Comparison of ENCODE assay signal across 15 cellular contexts in genomic region chr11:89452780-89453179, GRCh38. TPM values are rescaled to one million over a fixed set of nuclear protein-coding genes. Genes with fewer than 3 reads are reported as not detected.
DNase-seq lines count a peak whose midpoint lies in the region; ATAC-seq and TF ChIP-seq lines count a peak whose summit lies in the region.
"Had no signal": no experiment of that assay in that cellular context is flagged by ENCODE, and none has a peak within 500 bp of the region (broad histone marks: within the 10 kb centered on the region; RNA-seq: fewer than 3 reads in every experiment).

No MANE protein-coding gene starts in this region.

- 0 out of 2 replicates have a peak, but pooled peaks cover 5% of the 10 kb centered on the region for H3K9me2 ChIP-seq in GM23338 (ENCODE audit: insufficient read depth)

- no peak overlapping the region for H2BK12ac ChIP-seq in trophoblast cell (ENCODE audit: low read length)

- TF ChIP-seq POLR2A in adrenal gland (IDR thresholded peaks at IDR 0.05): no peak

- H3K4me2 ChIP-seq in trophoblast cell (ENCODE audit: low read length) (no peak overlapping the region), GM23338 (no peak overlapping the region)

- intact Hi-C loops in ascending aorta (cut with DNase I) (no loop called here), Calu3 (cut with micrococcal nuclease; ENCODE audit: unreplicated experiment) (no loop called here), adrenal gland (cut with DNase I) (no loop called here)

- no peak overlapping the region for H4K91ac ChIP-seq in trophoblast cell (ENCODE audit: low read depth, low read length)

- no CpG with 5 or more reads among the region's 3 CpGs for WGBS in trophoblast cell (ENCODE audit: extremely low coverage, insufficient coverage, insufficient read length)
- 62 to 70% (median 67%) methylated on average over 3 of the region's 3 CpGs for WGBS in adrenal gland, 4 donors

- H3K27me3 Mint-ChIP-seq in Calu3 (ENCODE audit: unreplicated experiment) (no peaks in the 10 kb centered on the region), GM23338 (ENCODE audit: insufficient read depth, low read depth, poor library complexity) (peaks cover 2% of the 10 kb centered on the region)
- H3K27me3 Mint-ChIP-seq: CD4-positive, alpha-beta memory T cell; IgD-negative memory B cell had no signal

- H3K9me3 Mint-ChIP-seq in Calu3 (ENCODE audit: low read depth, unreplicated experiment) (no peaks in the 10 kb centered on the region), GM23338 (no peaks in the 10 kb centered on the region)

- H3K14ac ChIP-seq in trophoblast cell (ENCODE audit: low read length): no peak overlapping the region

- H4K20me1 ChIP-seq in GM23338 (replicated peaks; ENCODE audit: insufficient read depth): no peaks in the 10 kb centered on the region

- CTCF ChIA-PET in Calu3 (lab: Charles Lee): no interaction called here

- no peak overlapping the region for H4K8ac ChIP-seq in trophoblast cell (ENCODE audit: low read depth, low read length)

- H3K79me1 ChIP-seq in trophoblast cell (ENCODE audit: low read length): no peaks in the 10 kb centered on the region

- H2AK5ac ChIP-seq in trophoblast cell (ENCODE audit: low read length): no peak overlapping the region

- H3K27ac Mint-ChIP-seq in Calu3 (ENCODE audit: unreplicated experiment) (no peak overlapping the region), GM23338 (no peak overlapping the region)
- H3K27ac Mint-ChIP-seq: CD4-positive, alpha-beta memory T cell; IgD-negative memory B cell had no signal

- H3K9ac ChIP-seq in trophoblast cell (ENCODE audit: low read length): peak overlapping the region; percentile 15
- H3K9ac ChIP-seq: GM23248 had no signal

- H3K9me3 ChIP-seq in ascending aorta (no peaks in the 10 kb centered on the region), trophoblast cell (ENCODE audit: insufficient read depth, low read depth, low read length) (no peaks in the 10 kb centered on the region), adrenal gland (replicated peaks in 1 of 3) (no peaks in the 10 kb centered on the region)
- H3K9me3 ChIP-seq: BE2C had no signal

- no peak overlapping the region for H2BK120ac ChIP-seq in trophoblast cell (ENCODE audit: insufficient read depth, low read length, poor library complexity)

- no peak for DNase-seq in ascending aorta (ENCODE audit: low spot score in 2 of 2)
- DNase-seq in foreskin fibroblast: peak; percentile 24 to 30
- DNase-seq in trophoblast cell: no peak
- DNase-seq in Calu3: no peak
- DNase-seq in GM23338 (ENCODE audit: low spot score): no peak
- DNase-seq in adrenal gland: no peak
- DNase-seq: BE2C; CD4-positive, alpha-beta memory T cell; DND-41; GF-D8; GM23248; H7 had no signal

- H3K4ac ChIP-seq in trophoblast cell (ENCODE audit: low read depth, low read length): no peak overlapping the region

- BruUV-seq in Calu3 (replicated peaks; lab: Mats Ljungman, UMichigan): no TSS peak

- no peak overlapping the region for H3K18ac ChIP-seq in trophoblast cell (ENCODE audit: low read length)

- H2BK5ac ChIP-seq in trophoblast cell (ENCODE audit: low read depth, low read length, poor library complexity): no peak overlapping the region

- H3K27me3 ChIP-seq in ascending aorta (no peaks in the 10 kb centered on the region), trophoblast cell (ENCODE audit: insufficient read depth, low read length) (no peaks in the 10 kb centered on the region), GM23338 (ENCODE audit: insufficient read depth) (no peaks in the 10 kb centered on the region), adrenal gland (no peaks in the 10 kb centered on the region)
- H3K27me3 ChIP-seq: BE2C had no signal

- H3K23ac ChIP-seq in trophoblast cell (ENCODE audit: low read length): no peak overlapping the region

- H3K4me3 ChIP-seq in ascending aorta (no peak overlapping the region), foreskin fibroblast (ENCODE audit: low read depth in 1 of 2, low read length in 2 of 2) (no peak overlapping the region), trophoblast cell (ENCODE audit: low read depth, low read length) (no peak overlapping the region), GM23338 (no peak overlapping the region), adrenal gland (no peak overlapping the region)
- H3K4me3 ChIP-seq: GM23248 had no signal

- H3K4me3 Mint-ChIP-seq in Calu3 (ENCODE audit: low read depth, unreplicated experiment) (no peak overlapping the region), GM23338 (no peak overlapping the region)
- H3K4me3 Mint-ChIP-seq: CD4-positive, alpha-beta memory T cell; IgD-negative memory B cell had no signal

- ATAC-seq in HG03432 (IDR thresholded peaks at IDR 0.05; ENCODE audit: unreplicated experiment) (no peak), GM23338 (no peak)

- H2AFZ ChIP-seq in trophoblast cell (ENCODE audit: insufficient read depth, low read length, poor library complexity): no peak overlapping the region
- no peak overlapping the region for H2AFZ ChIP-seq in GM23338
- H2AFZ ChIP-seq: GM23248 had no signal

- H3K4me1 ChIP-seq in ascending aorta (peaks cover 5 to 11% of the 10 kb centered on the region in 2 donors), trophoblast cell (ENCODE audit: control insufficient read depth in 1 of 2, insufficient read depth in 2 of 2, low read length in 2 of 2) (no peaks in the 10 kb centered on the region), GM23338 (ENCODE audit: insufficient read depth) (no peaks in the 10 kb centered on the region), adrenal gland (replicated peaks in 1 of 2) (no peaks in the 10 kb centered on the region)
- H3K4me1 ChIP-seq: BE2C had no signal

- no peaks in the 10 kb centered on the region for H3F3A ChIP-seq in GM23338 (replicated peaks; ENCODE audit: low read depth)

- H3K27ac ChIP-seq in ascending aorta (peak overlapping the region; percentile 17 to 38), trophoblast cell (ENCODE audit: low read depth, low read length) (no peak overlapping the region), GM23338 (ENCODE audit: low read depth) (no peak overlapping the region), adrenal gland (no peak overlapping the region)
- H3K27ac ChIP-seq: C4-2B, GM23248 had no signal

- no peak overlapping the region for H4K12ac ChIP-seq in trophoblast cell (ENCODE audit: low read depth, low read length)

- H3K36me3 Mint-ChIP-seq in Calu3 (ENCODE audit: insufficient read depth, unreplicated experiment) (no peaks in the 10 kb centered on the region), GM23338 (ENCODE audit: low read depth) (no peaks in the 10 kb centered on the region)
- H3K36me3 Mint-ChIP-seq: CD4-positive, alpha-beta memory T cell; IgD-negative memory B cell had no signal

- no peak for TF ChIP-seq CTCF in ascending aorta (IDR thresholded peaks at IDR 0.05)
- no peak for TF ChIP-seq CTCF in foreskin fibroblast (IDR thresholded peaks at IDR 0.05; ENCODE audit: low read depth, low read length)
- no peak for TF ChIP-seq CTCF in Calu3 (IDR thresholded peaks at IDR 0.05; ENCODE audit: unreplicated experiment)
- TF ChIP-seq CTCF in GM23338 (conservative IDR thresholded peaks at IDR 0.05; ENCODE audit: low read depth in 2 of 2): no peak
- TF ChIP-seq CTCF in adrenal gland (IDR thresholded peaks at IDR 0.05): no peak

- H3K4me1 Mint-ChIP-seq in Calu3 (ENCODE audit: low read depth, unreplicated experiment) (no peaks in the 10 kb centered on the region), GM23338 (no peaks in the 10 kb centered on the region)
- H3K4me1 Mint-ChIP-seq: CD4-positive, alpha-beta memory T cell; IgD-negative memory B cell had no signal

- peaks cover 0 to 23% of the 10 kb centered on the region in 2 donors for H3K36me3 ChIP-seq in ascending aorta
- H3K36me3 ChIP-seq in trophoblast cell (ENCODE audit: control insufficient read depth in 1 of 2, insufficient read depth in 2 of 2, low read length in 2 of 2): peaks cover 1 to 2% of the 10 kb centered on the region in 2 experiments
- H3K36me3 ChIP-seq in GM23338 (ENCODE audit: insufficient read depth): no peaks in the 10 kb centered on the region
- no peaks in the 10 kb centered on the region for H3K36me3 ChIP-seq in adrenal gland (replicated peaks in 1 of 2)
- H3K36me3 ChIP-seq: BE2C had no signal

- H3K79me2 ChIP-seq in trophoblast cell (ENCODE audit: control insufficient read depth, insufficient read depth, low read length, poor library complexity) (no peaks in the 10 kb centered on the region), GM23338 (replicated peaks; ENCODE audit: insufficient read depth) (no peaks in the 10 kb centered on the region)

TF ChIP-seq in GM23338, 12 proteins besides CTCF, POLR2A, EP300 and RAD21 (continues in another document):
- TF ChIP-seq POLR2AphosphoS5 (IDR thresholded peaks at IDR 0.05; ENCODE audit: low read depth) (no peak), CREB1 (CRISPR knock-in tag; IDR thresholded peaks at IDR 0.05; ENCODE audit: low read depth) (no peak), NANOG (IDR thresholded peaks at IDR 0.05; ENCODE audit: borderline replicate concordance) (no peak), ZNF114 (CRISPR knock-in tag; IDR thresholded peaks at IDR 0.05) (no peak)

RNA-seq across cellular contexts. Expression of gene NOX4, which starts 38.4 kb away (rescaled TPM):
- total RNA-seq in ascending aorta (125 TPM), Calu3 (2022) (not detected in 2 replicates), adrenal gland (1 to 10 TPM in 2 of 8 donors, under 1 TPM in 5, not detected in 1; 0.14 to 8.8 (median 0.51) TPM)
- 9.2 and 9.8 TPM in 2 replicates for polyA plus RNA-seq in trophoblast cell (2013)
- 2.6 and 11.5 TPM in 2 replicates for total RNA-seq in GM23338 (2014; rRNA removed; shearing (Covaris generic))
- polyA plus RNA-seq in GM23338 (2016; fragmentation: Nextera tagmentation; extraction: Ambion mirVana) (1.9 TPM in 2 replicates), adrenal gland (1 to 10 TPM in 2 of 3 donors, under 1 TPM in 1; 0.81 to 1.3 (median 1.2) TPM)
- total RNA-seq: CD4-positive, alpha-beta memory T cell had no signal
- polyA plus RNA-seq: CD4-positive, alpha-beta memory T cell; IgD-negative memory B cell had no signal

Comparison
In these comparisons a context has a peak if more than half of its experiments do, and no peak if none do; other contexts are left out.
1. DNase-seq: peak in foreskin fibroblast (2 of 2); none in ascending aorta (0 of 2), trophoblast cell (0 of 2), Calu3 (single experiment), GM23338 (single experiment) and adrenal gland (0 of 7).
2. H3K27ac ChIP-seq: peak in ascending aorta (2 of 2); none in trophoblast cell (single experiment), GM23338 (single experiment) and adrenal gland (0 of 5).
3. RNA of gene NOX4, which starts 38.4 kb away (total RNA-seq): 125 TPM in ascending aorta (single experiment); 2.6 to 11.5 TPM in GM23338, 0.14 to 8.8 TPM in adrenal gland and not detected in Calu3; every median in the first group is over 10 times any median in the second.